Comparison of ENCODE assay signal across 10 cellular contexts in genomic region chr7:29884399-29885272, GRCh38.
DNase-seq lines count a peak whose midpoint lies in the region; ATAC-seq and TF ChIP-seq lines count a peak whose summit lies in the region.
"Had no signal": no experiment of that assay in that cellular context is flagged by ENCODE, and none has a peak within 500 bp of the region (broad histone marks: within the 10 kb centered on the region; RNA-seq: fewer than 3 reads in every experiment).

No MANE protein-coding gene starts in this region.

- no peak overlapping the region for H3K4me3 Mint-ChIP-seq in activated T-cell treated with anti-CD3 and anti-CD28 coated beads, Interleukin-2, amount 50 U/mL, for 24 hours
- H3K4me3 Mint-ChIP-seq in activated naive CD8-positive, alpha-beta T cell treated with anti-CD3 and anti-CD28 coated beads, Interleukin-2, amount 10 ng/mL, durations not matched to agents 7 days and 5 days: peak overlapping the region; percentile 20
- H3K4me3 Mint-ChIP-seq: effector memory CD8-positive, alpha-beta T cell had no signal

- H3K4me3 ChIP-seq in upper lobe of left lung: peak overlapping the region in 3 of 4 donors; percentile 32 to 48 (median 45)

- no peak for TF ChIP-seq POLR2A in upper lobe of left lung (IDR thresholded peaks at IDR 0.05)

- H3K4me1 Mint-ChIP-seq in activated T-cell treated with anti-CD3 and anti-CD28 coated beads, Interleukin-2, amount 50 U/mL, for 24 hours (ENCODE audit: low read depth): peaks cover 14% of the 10 kb centered on the region
- no peaks in the 10 kb centered on the region for H3K4me1 Mint-ChIP-seq in activated naive CD8-positive, alpha-beta T cell treated with anti-CD3 and anti-CD28 coated beads, Interleukin-2, amount 10 ng/mL, durations not matched to agents 7 days and 5 days

- H3K36me3 ChIP-seq in upper lobe of left lung: no peaks in the 10 kb centered on the region
- H3K36me3 ChIP-seq: neutrophil had no signal

- H3K27ac ChIP-seq in upper lobe of left lung: no peak overlapping the region
- H3K27ac ChIP-seq: neutrophil had no signal

- no peaks in the 10 kb centered on the region for H3K36me3 Mint-ChIP-seq in activated T-cell treated with anti-CD3 and anti-CD28 coated beads, Interleukin-2, amount 50 U/mL, for 24 hours (ENCODE audit: low read depth)
- no peaks in the 10 kb centered on the region for H3K36me3 Mint-ChIP-seq in activated naive CD8-positive, alpha-beta T cell treated with anti-CD3 and anti-CD28 coated beads, Interleukin-2, amount 10 ng/mL, durations not matched to agents 7 days and 5 days

- peaks cover 0 to 6% (median 4%) of the 10 kb centered on the region in 4 donors for H3K27me3 ChIP-seq in upper lobe of left lung

- DNase-seq in activated T-cell treated with anti-CD3 and anti-CD28 coated beads, Interleukin-2, amount 50 U/mL, for 1 hour: peak; percentile 19
- DNase-seq in activated T-cell treated with anti-CD3 and anti-CD28 coated beads, Interleukin-2, amount 50 U/mL, for 24 hours: no peak
- DNase-seq in activated naive CD8-positive, alpha-beta T cell treated with anti-CD3 and anti-CD28 coated beads, Interleukin-2, amount 10 ng/mL, durations not matched to agents 7 days and 5 days: no peak
- DNase-seq in kidney tubule cell (ENCODE audit: low spot score) (peak; percentile 36), upper lobe of left lung (peak in 1 of 2 donors; percentile 78), kidney glomerular epithelial cell (lab: John Stamatoyannopoulos, UW) (no peak)
- DNase-seq in activated naive CD4-positive, alpha-beta T cell treated with Interleukin-2 at 50 U/mL for 16 hours: no peak
- DNase-seq: effector memory CD8-positive, alpha-beta T cell had no signal

- H3K27ac Mint-ChIP-seq in activated T-cell treated with anti-CD3 and anti-CD28 coated beads, Interleukin-2, amount 50 U/mL, for 24 hours: no peak overlapping the region
- no peak overlapping the region for H3K27ac Mint-ChIP-seq in activated naive CD8-positive, alpha-beta T cell treated with anti-CD3 and anti-CD28 coated beads, Interleukin-2, amount 10 ng/mL, durations not matched to agents 7 days and 5 days
- H3K27ac Mint-ChIP-seq: effector memory CD8-positive, alpha-beta T cell had no signal

- H3K27me3 Mint-ChIP-seq in activated T-cell treated with anti-CD3 and anti-CD28 coated beads, Interleukin-2, amount 50 U/mL, for 24 hours: peaks cover 11% of the 10 kb centered on the region
- peaks cover 9% of the 10 kb centered on the region for H3K27me3 Mint-ChIP-seq in activated naive CD8-positive, alpha-beta T cell treated with anti-CD3 and anti-CD28 coated beads, Interleukin-2, amount 10 ng/mL, durations not matched to agents 7 days and 5 days

- no peaks in the 10 kb centered on the region for H3K9me3 ChIP-seq in upper lobe of left lung
- H3K9me3 ChIP-seq: neutrophil had no signal

- TF ChIP-seq EP300 in upper lobe of left lung (IDR thresholded peaks at IDR 0.05): no peak

- H3K9me3 Mint-ChIP-seq in activated T-cell treated with anti-CD3 and anti-CD28 coated beads, Interleukin-2, amount 50 U/mL, for 24 hours: no peaks in the 10 kb centered on the region
- no peaks in the 10 kb centered on the region for H3K9me3 Mint-ChIP-seq in activated naive CD8-positive, alpha-beta T cell treated with anti-CD3 and anti-CD28 coated beads, Interleukin-2, amount 10 ng/mL, durations not matched to agents 7 days and 5 days
- H3K9me3 Mint-ChIP-seq: effector memory CD8-positive, alpha-beta T cell had no signal

- 28 to 61% methylated on average over 11 to 25 of the region's 28 CpGs for WGBS in upper lobe of left lung, 2 donors

- POLR2A ChIA-PET in activated naive CD8-positive, alpha-beta T cell treated with anti-CD3 and anti-CD28 coated beads, Interleukin-2, amount 10 ng/mL, durations not matched to agents 7 days and 5 days (lab: Charles Lee): no interaction called here

- peaks cover 3 to 12% (median 8%) of the 10 kb centered on the region in 4 donors for H3K4me1 ChIP-seq in upper lobe of left lung

- peak in 1 of 6 experiments; percentile 13 for TF ChIP-seq CTCF in upper lobe of left lung (IDR thresholded peaks at IDR 0.05)

- no peak for ATAC-seq in activated naive CD8-positive, alpha-beta T cell treated with anti-CD3 and anti-CD28 coated beads, Interleukin-2, amount 10 ng/mL, durations not matched to agents 7 days and 5 days (ENCODE audit: low read depth)
- ATAC-seq in upper lobe of left lung (ENCODE audit: low FRiP score in 2 of 2) (no peak), HG02852 (IDR thresholded peaks at IDR 0.05; ENCODE audit: unreplicated experiment) (no peak)
- ATAC-seq: effector memory CD8-positive, alpha-beta T cell had no signal

Comparison
In these comparisons a context has a peak if more than half of its experiments do, and no peak if none do; other contexts are left out.
1. DNase-seq: peak in activated T-cell treated with anti-CD3 and anti-CD28 coated beads, Interleukin-2, amount 50 U/mL, for 1 hour (single experiment) and kidney tubule cell (single experiment); none in activated T-cell treated with anti-CD3 and anti-CD28 coated beads, Interleukin-2, amount 50 U/mL, for 24 hours (single experiment), activated naive CD8-positive, alpha-beta T cell treated with anti-CD3 and anti-CD28 coated beads, Interleukin-2, amount 10 ng/mL, durations not matched to agents 7 days and 5 days (single experiment), activated naive CD4-positive, alpha-beta T cell treated with Interleukin-2 at 50 U/mL for 16 hours (single experiment) and kidney glomerular epithelial cell (single experiment).